Comparison of ENCODE assay signal across 1 cellular context in the genomic region with DNA sequence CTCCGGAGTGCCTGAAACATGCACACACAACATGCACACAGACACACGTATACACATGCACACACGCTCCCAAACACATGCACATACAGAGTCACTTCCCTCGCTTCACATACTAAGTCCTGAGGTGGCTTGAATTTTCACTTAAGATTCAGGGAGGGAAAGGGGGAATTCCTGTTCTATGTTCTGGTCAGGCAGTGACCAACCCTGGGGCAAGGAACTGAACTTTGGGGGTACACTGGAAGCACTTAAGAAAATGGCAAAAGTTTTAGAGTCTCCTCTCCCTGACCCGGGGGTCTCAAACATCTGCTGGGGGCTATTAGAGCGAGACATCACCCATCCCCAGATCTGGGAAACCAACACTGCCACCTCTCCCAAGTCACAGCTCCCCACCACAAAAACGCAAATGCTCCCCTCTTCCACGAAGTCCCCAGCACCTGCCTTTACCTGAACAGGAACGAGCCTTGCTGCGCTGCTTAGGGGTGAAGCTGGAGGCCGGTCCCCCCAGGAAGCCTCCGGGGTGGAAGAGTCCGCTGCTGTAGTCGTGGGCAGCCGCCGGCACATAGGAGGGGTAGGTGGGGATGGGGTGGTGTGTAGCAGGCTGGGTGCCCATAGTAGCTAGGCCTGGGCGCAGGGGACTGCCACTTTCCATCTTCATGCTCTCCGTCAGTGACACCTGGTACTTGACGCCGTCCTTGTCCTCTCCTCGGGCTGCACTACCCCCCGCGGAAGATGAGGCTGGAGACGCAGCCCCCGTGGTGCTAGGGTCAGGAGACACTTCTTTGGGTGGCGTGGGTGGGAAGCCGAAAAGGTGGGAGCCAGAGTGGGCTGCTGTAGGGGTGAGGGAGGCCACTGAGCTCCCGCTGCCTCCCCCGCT.
A peak's percentile ranks its signal among the peaks of the same experiment; 100 is the strongest.
TF ChIP-seq lines count a peak whose summit lies in the region.

No MANE protein-coding gene starts in this region.

TF ChIP-seq in H1, 55 proteins besides CTCF, POLR2A, EP300 and RAD21:
- TF ChIP-seq RNF2 (IDR thresholded peaks at IDR 0.05; ENCODE audit: borderline replicate concordance, low read depth, low read length, missing control alignments, poor library complexity, severe bottlenecking) (peak; percentile 74), ASH2L (IDR thresholded peaks at IDR 0.05; ENCODE audit: low read length) (no peak), EZH2 (IDR thresholded peaks at IDR 0.05; ENCODE audit: low read depth, low read length, severe bottlenecking) (peak; percentile 89), KDM1A (IDR thresholded peaks at IDR 0.05; ENCODE audit: borderline replicate concordance, low read length) (peak; percentile 29; the same call in 1 of the 2 replicates), SUZ12 (IDR thresholded peaks at IDR 0.05; ENCODE audit: low read length) (peak; percentile 65), POU5F1 (IDR thresholded peaks at IDR 0.05; ENCODE audit: low read depth, low read length) (no peak), BRCA1 (IDR thresholded peaks at IDR 0.05; ENCODE audit: low read depth, low read length) (no peak), EGR1 (IDR thresholded peaks at IDR 0.05; ENCODE audit: borderline replicate concordance, low read depth, low read length) (no peak), MAFK (IDR thresholded peaks at IDR 0.05; ENCODE audit: low read depth, low read length) (no peak)
